Comparison of ENCODE assay signal across 1 cellular context in the genomic region with DNA sequence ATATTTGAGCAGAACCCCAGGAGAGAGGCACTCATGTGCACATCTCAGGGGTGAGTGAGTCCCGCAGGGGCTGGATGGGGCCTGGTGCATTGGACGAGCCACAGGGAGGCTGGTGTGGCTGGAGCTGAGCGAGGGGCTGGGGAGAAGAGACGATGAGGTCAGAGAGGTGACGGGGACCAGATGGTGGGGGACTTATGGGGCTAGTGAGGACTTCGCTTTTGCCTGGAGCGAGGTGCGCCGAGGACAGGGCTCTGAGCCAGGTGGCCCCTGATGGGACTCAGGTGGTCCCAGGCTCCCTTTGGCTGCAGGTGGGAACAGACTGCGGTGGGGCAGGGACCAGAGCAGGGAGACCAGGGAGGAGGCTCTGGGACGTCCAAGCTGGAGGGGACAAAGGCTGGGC.
TF ChIP-seq lines count a peak whose summit lies in the region.

No MANE protein-coding gene starts in this region.

TF ChIP-seq in HEK293, 187 proteins besides CTCF, POLR2A, EP300 and RAD21:
- TF ChIP-seq ZIC2 (tag by site-specific recombination; IDR thresholded peaks at IDR 0.05) (peak; percentile 63), BCL11A (tag by site-specific recombination; IDR thresholded peaks at IDR 0.05; ENCODE audit: low read depth) (no peak)
